Comparison of ENCODE assay signal across 22 cellular contexts in genomic region chr2:176575237-176575744, GRCh38.
"Had no signal": no experiment of that assay in that cellular context is flagged by ENCODE, and none has a peak within 500 bp of the region (broad histone marks: within the 10 kb centered on the region; RNA-seq: fewer than 3 reads in every experiment).

No MANE protein-coding gene starts in this region.

- H3K79me2 ChIP-seq: hepatocyte had no signal

- H3K4me3 Mint-ChIP-seq: naive thymus-derived CD4-positive, alpha-beta T cell; nephron progenitor cell had no signal

- H2AFZ ChIP-seq: hepatocyte had no signal

- H3K27ac Mint-ChIP-seq: naive thymus-derived CD4-positive, alpha-beta T cell; nephron progenitor cell had no signal

- H3K4me1 Mint-ChIP-seq: naive thymus-derived CD4-positive, alpha-beta T cell had no signal

- H3K4me1 ChIP-seq: right atrium auricular region, stomach had no signal

- H3K4me2 ChIP-seq: hepatocyte had no signal

- H3K9me3 ChIP-seq: neutrophil, right atrium auricular region, stomach, thoracic aorta, transverse colon had no signal

- H3K36me3 ChIP-seq: neutrophil, right atrium auricular region, stomach, thoracic aorta, transverse colon had no signal

- H3K27me3 ChIP-seq: hepatocyte, right atrium auricular region, transverse colon had no signal

- H3K36me3 Mint-ChIP-seq: naive thymus-derived CD4-positive, alpha-beta T cell had no signal

- H3K4me3 ChIP-seq: dorsolateral prefrontal cortex, hepatocyte, lung, right atrium auricular region, stomach, thoracic aorta, transverse colon had no signal

- DNase-seq: cortex of kidney; dorsolateral prefrontal cortex; effector CD8-positive, alpha-beta T cell; foreskin melanocyte; head of caudate nucleus; kidney; left cardiac atrium; left ventricle myocardium superior; mesenchymal stem cell; naive thymus-derived CD4-positive, alpha-beta T cell; nephron progenitor cell; small intestine; stimulated activated CD4-positive, alpha-beta T cell treated with anti-CD3 and anti-CD28 coated beads, Interleukin-12 subunit alpha, Interleukin-12 subunit beta, amount 100 ng/mL, for 4 hours; stimulated activated naive CD4-positive, alpha-beta T cell; stomach; substantia nigra; transverse colon had no signal

- H3K27ac ChIP-seq: hepatocyte, neutrophil, right atrium auricular region, stomach, thoracic aorta, transverse colon had no signal
